25 cellular contexts compared by ENCODE assay signal in the genomic region with DNA sequence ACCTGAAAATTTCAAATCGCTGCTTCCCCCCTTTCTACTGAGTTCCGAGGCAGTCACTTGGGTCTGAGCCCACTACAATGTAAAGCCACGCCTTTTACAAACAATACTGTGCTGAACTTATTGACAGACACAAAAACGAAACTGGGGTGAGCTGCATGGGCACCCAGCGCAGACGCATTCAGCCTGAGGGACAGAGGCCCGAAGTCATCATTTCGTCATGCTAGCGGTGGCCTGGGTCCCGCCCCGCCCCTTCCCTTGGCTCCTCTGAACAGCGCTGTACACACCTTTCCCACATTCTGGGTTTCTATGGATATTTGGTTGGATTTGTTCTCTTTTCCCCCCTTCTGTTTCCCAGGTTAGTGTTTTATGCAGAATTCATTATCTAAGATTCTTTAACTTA.
DNase-seq lines count a peak whose midpoint lies in the region; TF ChIP-seq lines count a peak whose summit lies in the region.
"Had no signal": no experiment of that assay in that cellular context is flagged by ENCODE, and none has a peak within 500 bp of the region (broad histone marks: within the 10 kb centered on the region; RNA-seq: fewer than 3 reads in every experiment).

No MANE protein-coding gene starts in this region.

- H3K4me3 Mint-ChIP-seq in MCF 10A (ENCODE audit: unreplicated experiment): no peak overlapping the region
- H3K4me3 Mint-ChIP-seq in progenitor cell of endocrine pancreas (ENCODE audit: low read depth): no peak overlapping the region
- H3K4me3 Mint-ChIP-seq: activated CD4-positive, alpha-beta T cell treated with anti-CD3 and anti-CD28 coated beads, Interleukin-2, amount 10 ng/mL, durations not matched to agents 7 days and 5 days; effector memory CD8-positive, alpha-beta T cell had no signal

- no peaks in the 10 kb centered on the region for H3K27me3 ChIP-seq in mammary epithelial cell (ENCODE audit: insufficient read depth, low read length)
- H3K27me3 ChIP-seq in colonic mucosa: no peaks in the 10 kb centered on the region
- no peaks in the 10 kb centered on the region for H3K27me3 ChIP-seq in mucosa of stomach (ENCODE audit: control insufficient read depth, insufficient read depth, low read length)
- no peaks in the 10 kb centered on the region for H3K27me3 ChIP-seq in stomach
- H3K27me3 ChIP-seq: BE2C, body of pancreas, esophagus muscularis mucosa, neutrophil had no signal

- H3K9me3 Mint-ChIP-seq in MCF 10A (ENCODE audit: unreplicated experiment): no peaks in the 10 kb centered on the region
- no peaks in the 10 kb centered on the region for H3K9me3 Mint-ChIP-seq in progenitor cell of endocrine pancreas (ENCODE audit: low read depth)
- H3K9me3 Mint-ChIP-seq: activated CD4-positive, alpha-beta T cell treated with anti-CD3 and anti-CD28 coated beads, Interleukin-2, amount 10 ng/mL, durations not matched to agents 7 days and 5 days; effector memory CD8-positive, alpha-beta T cell had no signal

- no peak overlapping the region for H3K9ac ChIP-seq in mammary epithelial cell (ENCODE audit: insufficient read depth, low read length)
- no peak overlapping the region for H3K9ac ChIP-seq in colonic mucosa (ENCODE audit: low read depth in 2 of 2, low read length in 2 of 2)
- peak overlapping the region; percentile 30 for H3K9ac ChIP-seq in mucosa of stomach (ENCODE audit: low read length)

- H3K4me1 Mint-ChIP-seq in MCF 10A (ENCODE audit: insufficient read depth, unreplicated experiment) (no peaks in the 10 kb centered on the region), progenitor cell of endocrine pancreas (ENCODE audit: low read depth) (peaks cover 20% of the 10 kb centered on the region)

- WGBS in mammary epithelial cell (ENCODE audit: low coverage, missing lambda C conversion rate): 83% methylated on average over 12 of the region's 12 CpGs
- WGBS in stomach, 5 donors: 25 to 76% (median 41%) methylated on average over 12 of the region's 12 CpGs

- peak overlapping the region; percentile 28 for H3K27ac Mint-ChIP-seq in MCF 10A (ENCODE audit: low read depth, unreplicated experiment)
- H3K27ac Mint-ChIP-seq in progenitor cell of endocrine pancreas: no peak overlapping the region
- H3K27ac Mint-ChIP-seq: activated CD4-positive, alpha-beta T cell treated with anti-CD3 and anti-CD28 coated beads, Interleukin-2, amount 10 ng/mL, durations not matched to agents 7 days and 5 days had no signal

- BruUV-seq in MCF 10A (replicated peaks; lab: Mats Ljungman, UMichigan) (no TSS peak), mammary epithelial cell (replicated peaks; lab: Mats Ljungman, UMichigan) (no TSS peak)

- H3K9me3 ChIP-seq in mammary epithelial cell (replicated peaks; ENCODE audit: insufficient read depth, low read length) (no peaks in the 10 kb centered on the region), colonic mucosa (no peaks in the 10 kb centered on the region), mucosa of stomach (ENCODE audit: control insufficient read depth, low read length) (no peaks in the 10 kb centered on the region), stomach (no peaks in the 10 kb centered on the region)
- H3K9me3 ChIP-seq: BE2C, body of pancreas, Caco-2, esophagus muscularis mucosa, neutrophil, psoas muscle had no signal

- H3K4me1 ChIP-seq in mammary epithelial cell (ENCODE audit: insufficient read depth, low read length) (peaks cover 7% of the 10 kb centered on the region), colonic mucosa (no peaks in the 10 kb centered on the region), mucosa of stomach (ENCODE audit: control insufficient read depth, insufficient read depth, low read length) (peaks cover 8% of the 10 kb centered on the region), stomach (peaks cover 0 to 12% (median 8%) of the 10 kb centered on the region in 4 donors)
- H3K4me1 ChIP-seq: Caco-2 had no signal

- dilution Hi-C loops in mammary epithelial cell (cut with HindIII; ENCODE audit: low sequenced_read_pairs): no loop called here

- peaks cover 23% of the 10 kb centered on the region for H3K79me2 ChIP-seq in mammary epithelial cell (ENCODE audit: insufficient read depth, low read length)

- intact Hi-C loops in MCF 10A (cut with micrococcal nuclease): loop anchor here (10.0 kb wide), 1 partner anchor 1451 kb away; no protein-coding TSS in a partner anchor
- intact Hi-C loops in mammary epithelial cell (cut with micrococcal nuclease): loop anchor here (10.0 kb wide), 2 partner anchors 461 to 561 kb away; no protein-coding TSS in a partner anchor
- intact Hi-C loops in colonic mucosa (cut with DNase I): no loop called here
- intact Hi-C loops in stomach (cut with DNase I; ENCODE audit: low total_unique reads): no loop called here

- no peak overlapping the region for H3K4me3 ChIP-seq in mammary epithelial cell (replicated peaks in 1 of 3; ENCODE audit: insufficient read depth in 1 of 3, low read depth in 2 of 3, low read length in 3 of 3)
- H3K4me3 ChIP-seq in colonic mucosa: no peak overlapping the region
- no peak overlapping the region for H3K4me3 ChIP-seq in mucosa of stomach (ENCODE audit: low read length)
- peak overlapping the region in 3 of 4 donors; percentile 4 to 19 (median 8) for H3K4me3 ChIP-seq in stomach
- H3K4me3 ChIP-seq: body of pancreas, coronary artery, esophagus muscularis mucosa, psoas muscle had no signal

- no peak for TF ChIP-seq POLR2A in stomach (IDR thresholded peaks at IDR 0.05)

- H3K4me2 ChIP-seq in mammary epithelial cell (ENCODE audit: insufficient read depth, low read depth, low read length): no peak overlapping the region

- H3K27me3 Mint-ChIP-seq in MCF 10A (ENCODE audit: insufficient read depth, unreplicated experiment) (no peaks in the 10 kb centered on the region), progenitor cell of endocrine pancreas (no peaks in the 10 kb centered on the region)
- H3K27me3 Mint-ChIP-seq: activated CD4-positive, alpha-beta T cell treated with anti-CD3 and anti-CD28 coated beads, Interleukin-2, amount 10 ng/mL, durations not matched to agents 7 days and 5 days; effector memory CD8-positive, alpha-beta T cell had no signal

- H3K36me3 ChIP-seq in mammary epithelial cell (ENCODE audit: insufficient read depth, low read length): no peaks in the 10 kb centered on the region
- H3K36me3 ChIP-seq in colonic mucosa: no peaks in the 10 kb centered on the region
- no peaks in the 10 kb centered on the region for H3K36me3 ChIP-seq in mucosa of stomach (ENCODE audit: control insufficient read depth, insufficient read depth, low read length)
- peaks cover 0 to 9% (median 2%) of the 10 kb centered on the region in 4 donors for H3K36me3 ChIP-seq in stomach
- H3K36me3 ChIP-seq: esophagus muscularis mucosa, neutrophil had no signal

- in situ Hi-C loops in mammary epithelial cell (cut with MboI; ENCODE audit: low sequenced_read_pairs in 2 of 2): no loop called here

- TF ChIP-seq CTCF in MCF 10A (IDR thresholded peaks at IDR 0.05; ENCODE audit: unreplicated experiment): no peak
- no peak for TF ChIP-seq CTCF in mammary epithelial cell (conservative IDR thresholded peaks at IDR 0.05 in 1 of 2, IDR thresholded peaks at IDR 0.05 in 1 of 2; ENCODE audit: extremely low read depth in 1 of 2, insufficient read depth in 1 of 2, low read depth in 1 of 2, low read length in 2 of 2)
- TF ChIP-seq CTCF in colonic mucosa (IDR thresholded peaks at IDR 0.05): no peak
- no peak for TF ChIP-seq CTCF in stomach (IDR thresholded peaks at IDR 0.05)
- no peak for TF ChIP-seq CTCF in progenitor cell of endocrine pancreas (IDR thresholded peaks at IDR 0.05; ENCODE audit: unreplicated experiment)

- H3K27ac ChIP-seq in mammary epithelial cell (ENCODE audit: insufficient read depth, low read depth, low read length): no peak overlapping the region
- H3K27ac ChIP-seq in colonic mucosa: no peak overlapping the region
- H3K27ac ChIP-seq in stomach: no peak overlapping the region
- H3K27ac ChIP-seq: body of pancreas, coronary artery, esophagus muscularis mucosa, neutrophil, psoas muscle, VCaP had no signal

- no peak for TF ChIP-seq EP300 in stomach (IDR thresholded peaks at IDR 0.05)

- no peak for DNase-seq in MCF 10A (ENCODE audit: unreplicated experiment)
- no peak for DNase-seq in mammary epithelial cell
- DNase-seq in colonic mucosa: peak; percentile 30
- DNase-seq in stomach: peak; percentile 60
- no peak for DNase-seq in activated CD4-positive, CD25-positive, alpha-beta regulatory T cell (lab: John Stamatoyannopoulos, UW)
- no peak for DNase-seq in NCI-H2227 treated with DMSO at 0.1 percent for 48 hours (lab: John Stamatoyannopoulos, UW)
- no peak for DNase-seq in progenitor cell of endocrine pancreas (ENCODE audit: low spot score, unreplicated experiment)
- DNase-seq: activated CD4-positive, alpha-beta T cell treated with anti-CD3 and anti-CD28 coated beads, Interleukin-2, amount 10 ng/mL, durations not matched to agents 7 days and 5 days; BE2C; body of pancreas; Caco-2; effector memory CD8-positive, alpha-beta T cell; EL; foreskin melanocyte; Karpas-422; midbrain; NCI-H1694; NCI-H2171 treated with DMSO at 0.1 percent for 48 hours; NCI-H526; psoas muscle had no signal

- CTCF ChIA-PET in MCF 10A (lab: Yijun Ruan, JAX): interaction anchor here (0.5 to 0.6 kb wide), 2 partner anchors 45 to 167 kb away, joined by 3 read pairs; no protein-coding TSS in a partner anchor
- CTCF ChIA-PET in mammary epithelial cell (lab: Charles Lee; ENCODE audit: low non-redundant PET): no interaction called here

- POLR2A ChIA-PET in MCF 10A (lab: Yijun Ruan, JAX): no interaction called here

- H3K36me3 Mint-ChIP-seq in MCF 10A (ENCODE audit: insufficient read depth, unreplicated experiment) (peaks cover 4% of the 10 kb centered on the region), progenitor cell of endocrine pancreas (ENCODE audit: insufficient read depth) (peaks cover 10% of the 10 kb centered on the region)

- no peak overlapping the region for H2AFZ ChIP-seq in mammary epithelial cell (ENCODE audit: low read depth, low read length)

- H4K20me1 ChIP-seq in mammary epithelial cell (ENCODE audit: insufficient read depth, low read length): no peaks in the 10 kb centered on the region

Comparison
In these comparisons a context has a peak if more than half of its experiments do, and no peak if none do; other contexts are left out.
1. DNase-seq: peak in colonic mucosa (single experiment) and stomach (single experiment); none in MCF 10A (single experiment), mammary epithelial cell (single experiment), activated CD4-positive, CD25-positive, alpha-beta regulatory T cell (0 of 4), NCI-H2227 treated with DMSO at 0.1 percent for 48 hours (single experiment) and progenitor cell of endocrine pancreas (single experiment).
2. H3K4me3 ChIP-seq: peak in stomach (3 of 4); none in mammary epithelial cell (0 of 3), colonic mucosa (single experiment) and mucosa of stomach (single experiment).
3. intact Hi-C loops: an anchor here in MCF 10A (10.0 kb wide) and mammary epithelial cell (10.0 kb wide); none called in colonic mucosa and stomach.